8 cellular contexts compared by ENCODE assay signal in genomic region chr10:22597142-22597541, GRCh38.
DNase-seq lines count a peak whose midpoint lies in the region; ATAC-seq and TF ChIP-seq lines count a peak whose summit lies in the region.

No MANE protein-coding gene starts in this region.

- H3K27me3 ChIP-seq in MG63, result no peaks in the 10 kb centered on the region

- H3K27ac Mint-ChIP-seq in progenitor cell of endocrine pancreas, result no peak overlapping the region

- TF ChIP-seq CTCF in GM10248 (IDR thresholded peaks at IDR 0.05; ENCODE audit: control extremely low read depth, extremely low read depth, low read depth, missing control alignments), result no peak
- no peak for TF ChIP-seq CTCF in progenitor cell of endocrine pancreas (IDR thresholded peaks at IDR 0.05; ENCODE audit: unreplicated experiment)

- peaks cover 4% of the 10 kb centered on the region for H3K36me3 Mint-ChIP-seq in progenitor cell of endocrine pancreas (ENCODE audit: insufficient read depth)

- H3K4me3 ChIP-seq in MG63, result no peak overlapping the region

- H3K27me3 Mint-ChIP-seq in progenitor cell of endocrine pancreas, result no peaks in the 10 kb centered on the region

- H3K9me3 ChIP-seq in MG63, result no peaks in the 10 kb centered on the region

- H3K9me3 Mint-ChIP-seq in progenitor cell of endocrine pancreas (ENCODE audit: low read depth), result no peaks in the 10 kb centered on the region

- CTCF ChIA-PET in GM10248 (lab: Yijun Ruan, JAX), result interaction anchor here (1.0 to 2.9 kb wide), 4 partner anchors 8 to 76 kb away, joined by 3 to 15 read pairs (median 3); no protein-coding TSS in a partner anchor

- POLR2A ChIA-PET in GM10248 (lab: Yijun Ruan, JAX), result no interaction called here

- DNase-seq in GM10248 (ENCODE audit: extremely low spot score), result peak; percentile 48
- peak; percentile 22 for DNase-seq in iris pigment epithelial cell (ENCODE audit: low read depth)
- no peak for DNase-seq in NCI-H526 (lab: John Stamatoyannopoulos, UW)
- DNase-seq in NCI-H226, result no peak
- DNase-seq in MG63, result no peak
- no peak for DNase-seq in progenitor cell of endocrine pancreas (ENCODE audit: low spot score, unreplicated experiment)

- H3K36me3 ChIP-seq in MG63, result no peaks in the 10 kb centered on the region

- no peak overlapping the region for H3K4me3 Mint-ChIP-seq in progenitor cell of endocrine pancreas (ENCODE audit: low read depth)

- ATAC-seq in GM21390 (IDR thresholded peaks at IDR 0.05; ENCODE audit: unreplicated experiment) (peak; percentile 62), HG03571 (IDR thresholded peaks at IDR 0.05; ENCODE audit: unreplicated experiment) (peak; percentile 58)

- peaks cover 19% of the 10 kb centered on the region for H3K4me1 Mint-ChIP-seq in progenitor cell of endocrine pancreas (ENCODE audit: low read depth)

Comparison
In these comparisons a context has a peak if more than half of its experiments do, and no peak if none do; other contexts are left out.
1. DNase-seq: peak in GM10248 (single experiment) and iris pigment epithelial cell (single experiment); none in NCI-H526 (0 of 2), NCI-H226 (single experiment), MG63 (single experiment) and progenitor cell of endocrine pancreas (single experiment).